Comparison of ENCODE assay signal across 8 cellular contexts in genomic region chr4:169098054-169098896, GRCh38.
DNase-seq lines count a peak whose midpoint lies in the region; ATAC-seq and TF ChIP-seq lines count a peak whose summit lies in the region.

No MANE protein-coding gene starts in this region.

- no peak overlapping the region; a peak in 1 of 7 replicates for H3K27ac Mint-ChIP-seq in H9

- intact Hi-C loops in lower leg skin (cut with DNase I; ENCODE audit: low total_unique reads): no loop called here

- no peak overlapping the region for H2BK15ac ChIP-seq in H9 (ENCODE audit: low read depth, low read length)

- no peaks in the 10 kb centered on the region for H4K20me1 ChIP-seq in H9 (ENCODE audit: control insufficient read depth, insufficient read depth, insufficient read length)

- H3K4me3 Mint-ChIP-seq in H9: no peak overlapping the region

- ATAC-seq in GM18870 (IDR thresholded peaks at IDR 0.05; ENCODE audit: unreplicated experiment) (peak; percentile 59), HG02759 (IDR thresholded peaks at IDR 0.05; ENCODE audit: unreplicated experiment) (peak; percentile 47)

- H3K23ac ChIP-seq in H9 (ENCODE audit: insufficient read length, low read depth, low read length): no peak overlapping the region

- H3K23me2 ChIP-seq in H9 (ENCODE audit: insufficient read length, low read depth, low read length, poor library complexity, severe bottlenecking): no peaks in the 10 kb centered on the region

- H3K4me3 ChIP-seq in WERI-Rb-1 (ENCODE audit: low read depth, low read length): no peak overlapping the region
- H3K4me3 ChIP-seq in lower leg skin (ENCODE audit: low read depth, poor library complexity, severe bottlenecking): no peak overlapping the region

- no peak overlapping the region for H2AFZ ChIP-seq in H9 (ENCODE audit: low read length)

- H3K36me3 Mint-ChIP-seq in H9 (ENCODE audit: insufficient read depth in 1 of 3, low read depth in 3 of 3): peaks cover 10 to 30% (median 23%) of the 10 kb centered on the region in 3 experiments

- no peaks in the 10 kb centered on the region for H3K9me3 ChIP-seq in H9 (ENCODE audit: control insufficient read depth, low read depth, low read length)
- H3K9me3 ChIP-seq in WERI-Rb-1 (ENCODE audit: severe bottlenecking): no peaks in the 10 kb centered on the region

- no peak overlapping the region for H3T11ph ChIP-seq in H9 (ENCODE audit: low read length)

- peaks cover 4% of the 10 kb centered on the region; the same call in 1 of the 2 replicates for H3K36me3 ChIP-seq in WERI-Rb-1

- TF ChIP-seq POLR2A in lower leg skin (IDR thresholded peaks at IDR 0.05): no peak

- H3K56ac ChIP-seq in H9 (ENCODE audit: insufficient read length, low read depth, low read length): no peak overlapping the region

- H2AK5ac ChIP-seq in H9 (ENCODE audit: insufficient read length, low read length): no peak overlapping the region

- no peaks in the 10 kb centered on the region for H3K79me2 ChIP-seq in H9 (ENCODE audit: insufficient read depth, low read length)

- TF ChIP-seq CTCF in H9 (conservative IDR thresholded peaks at IDR 0.05) (no peak), WERI-Rb-1 (IDR thresholded peaks at IDR 0.05; ENCODE audit: low read depth, low read length) (no peak), lower leg skin (IDR thresholded peaks at IDR 0.05) (no peak)

- peak; percentile 29 for DNase-seq in OCI-M2 (lab: John Stamatoyannopoulos, UW; ENCODE audit: unreplicated experiment)
- peak; percentile 65 for DNase-seq in non-pigmented ciliary epithelial cell (ENCODE audit: low read depth)
- DNase-seq in H9: no peak
- DNase-seq in WERI-Rb-1: no peak
- no peak for DNase-seq in lower leg skin (ENCODE audit: low spot score in 2 of 2)
- no peak for DNase-seq in HuH-7.5 (ENCODE audit: low spot score)

- H3K18ac ChIP-seq in H9 (ENCODE audit: insufficient read length, low read depth, low read length): no peak overlapping the region

- H3K27ac ChIP-seq in H9 (ENCODE audit: insufficient read length, low read depth, low read length) (no peak overlapping the region), WERI-Rb-1 (no peak overlapping the region)

- H2BK120ac ChIP-seq in H9 (ENCODE audit: low read depth, low read length, poor library complexity, severe bottlenecking): no peak overlapping the region

- H3K4me1 ChIP-seq in H9 (ENCODE audit: insufficient read depth, low read length): no peaks in the 10 kb centered on the region; the same call in 1 of the 2 replicates

- H3K79me1 ChIP-seq in H9 (ENCODE audit: insufficient read depth, low read depth, low read length, poor library complexity, severe bottlenecking): no peaks in the 10 kb centered on the region

- no peak overlapping the region for H4K8ac ChIP-seq in H9 (replicated peaks; ENCODE audit: insufficient read length, low read depth, low read length)

- peaks cover 25% of the 10 kb centered on the region in 2 experiments for H3K4me1 Mint-ChIP-seq in H9

- H2BK12ac ChIP-seq in H9 (ENCODE audit: insufficient read length, low read depth, low read length): no peak overlapping the region

- no peak overlapping the region for H3K14ac ChIP-seq in H9 (ENCODE audit: insufficient read depth, low read length)

- H3K4ac ChIP-seq in H9 (ENCODE audit: low read depth, low read length): no peak overlapping the region

- H2BK20ac ChIP-seq in H9 (ENCODE audit: low read depth, low read length, poor library complexity, severe bottlenecking): no peak overlapping the region

- WGBS in H9 (ENCODE audit: extremely low coverage, insufficient read length, low lambda C conversion rate): no CpG with 5 or more reads among the region's 4 CpGs
- 80 to 87% methylated on average over 4 of the region's 4 CpGs for WGBS in lower leg skin, 2 donors

- H2BK5ac ChIP-seq in H9 (ENCODE audit: insufficient read length, low read length): no peak overlapping the region

- no peaks in the 10 kb centered on the region for H3K9me3 Mint-ChIP-seq in H9

- H3K4me2 ChIP-seq in H9 (ENCODE audit: insufficient read depth, insufficient read length, low read length): no peak overlapping the region

- no peak overlapping the region for H4K5ac ChIP-seq in H9 (ENCODE audit: insufficient read length, low read depth, low read length)

- no peak overlapping the region for H3K9ac ChIP-seq in H9 (ENCODE audit: extremely low read depth, insufficient read length, low read length)

- H3K27me3 ChIP-seq in H9 (ENCODE audit: insufficient read depth, low read length): no peaks in the 10 kb centered on the region
- no peaks in the 10 kb centered on the region for H3K27me3 ChIP-seq in WERI-Rb-1 (ENCODE audit: insufficient read depth, low read depth, severe bottlenecking)

- H4K91ac ChIP-seq in H9 (ENCODE audit: insufficient read length, low read depth, low read length): no peak overlapping the region

- H3K27me3 Mint-ChIP-seq in H9 (ENCODE audit: low read depth): no peaks in the 10 kb centered on the region

Comparison
In these comparisons a context has a peak if more than half of its experiments do, and no peak if none do; other contexts are left out.
1. DNase-seq: peak in OCI-M2 (single experiment) and non-pigmented ciliary epithelial cell (single experiment); none in H9 (single experiment), WERI-Rb-1 (single experiment), lower leg skin (0 of 2) and HuH-7.5 (single experiment).